In the genomic region with DNA sequence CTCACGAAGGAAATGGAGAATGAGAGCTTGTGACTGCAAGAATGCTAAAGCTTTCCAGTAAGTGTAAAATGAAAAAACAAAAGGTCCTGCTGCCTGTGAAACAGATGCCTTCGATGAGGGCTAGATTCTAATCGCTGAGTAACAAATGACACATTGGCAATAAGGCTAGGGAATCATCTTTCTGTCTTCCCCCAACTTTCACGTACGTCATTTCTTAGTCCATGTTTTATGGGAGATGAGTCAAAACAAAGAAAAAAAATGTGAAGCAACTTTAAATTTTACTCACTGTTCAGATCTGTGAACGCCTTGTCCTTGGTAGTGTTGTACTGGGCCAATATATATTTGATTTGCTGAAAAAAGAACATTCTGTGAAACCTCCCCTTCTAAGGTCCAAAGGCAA, we compare ENCODE assay signal across 27 cellular contexts. TPM values are rescaled to one million over a fixed set of nuclear protein-coding genes. Genes with fewer than 3 reads are reported as not detected.
DNase-seq lines count a peak whose midpoint lies in the region; ATAC-seq and TF ChIP-seq lines count a peak whose summit lies in the region.
"Had no signal": no experiment of that assay in that cellular context is flagged by ENCODE, and none has a peak within 500 bp of the region (broad histone marks: within the 10 kb centered on the region; RNA-seq: fewer than 3 reads in every experiment).

No MANE protein-coding gene starts in this region.

- dilution Hi-C loops in IMR-90 (cut with HindIII; ENCODE audit: low sequenced_read_pairs, unreplicated experiment): no loop called here

- H3K56ac ChIP-seq in IMR-90 (ENCODE audit: extremely low read depth, insufficient read depth, low read length): no peak overlapping the region

- no peak overlapping the region for H2AK9ac ChIP-seq in IMR-90 (replicated peaks; ENCODE audit: low read depth, low read length, poor library complexity)

- H4K8ac ChIP-seq in IMR-90 (ENCODE audit: low read depth in 2 of 2, low read length in 2 of 2): no peak overlapping the region

- TF ChIP-seq CTCF in IMR-90 (conservative IDR thresholded peaks at IDR 0.05; ENCODE audit: low read depth, low read length) (no peak), choroid plexus epithelial cell (conservative IDR thresholded peaks at IDR 0.05; ENCODE audit: low read depth, low read length) (no peak)

- no peak for TF ChIP-seq POLR2A in IMR-90 (IDR thresholded peaks at IDR 0.05; ENCODE audit: low read depth, low read length)

- DNase-seq in activated naive CD8-positive, alpha-beta T cell treated with anti-CD3 and anti-CD28 coated beads, Interleukin-2, amount 50 U/mL, for 24 hours: no peak
- DNase-seq in activated naive CD8-positive, alpha-beta T cell treated with anti-CD3 and anti-CD28 coated beads for 36 hours: no peak
- DNase-seq in IMR-90 (peak; percentile 32), choroid plexus epithelial cell (ENCODE audit: low read depth) (peak; percentile 20), A172 (ENCODE audit: low spot score) (no peak), HuH-7 (ENCODE audit: low spot score) (no peak)
- DNase-seq in stimulated activated effector memory CD8-positive, alpha-beta T cell treated with anti-CD3 and anti-CD28 coated beads, Interleukin-12 subunit alpha, Interleukin-12 subunit beta, amount 100 ng/mL, for 72 hours (ENCODE audit: low spot score in 2 of 2): no peak
- DNase-seq: activated CD4-positive, alpha-beta T cell treated with anti-CD3 and anti-CD28 coated beads, Interleukin-2, amount 10 ng/mL, durations not matched to agents 24 days and 14 days; activated CD8-positive, alpha-beta memory T cell treated with anti-CD3 and anti-CD28 coated beads, Interleukin-2, amount 50 U/mL, for 48 hours; activated naive CD8-positive, alpha-beta T cell treated with anti-CD3 and anti-CD28 coated beads, Interleukin-2, amount 10 ng/mL, durations not matched to agents 7 days and 5 days; brain microvascular endothelial cell; DMS79 treated with DMSO at 0.1 percent for 48 hours; kidney; mesendoderm; naive thymus-derived CD8-positive, alpha-beta T cell; NCI-H1092; NCI-H2081; NCI-H510A; Right ventricle myocardium superior; spleen; stimulated activated CD4-positive, alpha-beta T cell treated with anti-CD3 and anti-CD28 coated beads, Interleukin-4, amount 100 ng/mL, for 4 hours; substantia nigra had no signal

- CTCF ChIA-PET in IMR-90 (lab: Yijun Ruan, JAX): no interaction called here

- H3K9me1 ChIP-seq in IMR-90 (ENCODE audit: insufficient read depth, low read length): no peaks in the 10 kb centered on the region

- no peak for TF ChIP-seq RAD21 in IMR-90 (IDR thresholded peaks at IDR 0.05; ENCODE audit: low read length)

- no peak overlapping the region for H3K4me3 Mint-ChIP-seq in activated naive CD8-positive, alpha-beta T cell treated with anti-CD3 and anti-CD28 coated beads, Interleukin-2, amount 50 U/mL, for 24 hours
- no peak overlapping the region for H3K4me3 Mint-ChIP-seq in activated naive CD8-positive, alpha-beta T cell treated with anti-CD3 and anti-CD28 coated beads for 36 hours
- peak overlapping the region; percentile 46 for H3K4me3 Mint-ChIP-seq in stimulated activated effector memory CD8-positive, alpha-beta T cell treated with anti-CD3 and anti-CD28 coated beads, Interleukin-12 subunit alpha, Interleukin-12 subunit beta, amount 100 ng/mL, for 72 hours
- H3K4me3 Mint-ChIP-seq: activated CD4-positive, alpha-beta T cell treated with anti-CD3 and anti-CD28 coated beads, Interleukin-2, amount 10 ng/mL, durations not matched to agents 24 days and 14 days; activated naive CD8-positive, alpha-beta T cell treated with anti-CD3 and anti-CD28 coated beads, Interleukin-2, amount 10 ng/mL, durations not matched to agents 7 days and 5 days; naive thymus-derived CD8-positive, alpha-beta T cell had no signal

- H2BK120ac ChIP-seq in IMR-90 (ENCODE audit: low read depth, low read length): no peak overlapping the region

- no peaks in the 10 kb centered on the region for H3K79me1 ChIP-seq in IMR-90 (ENCODE audit: low read depth in 1 of 2, low read length in 2 of 2)

- no peaks in the 10 kb centered on the region for H3K36me3 ChIP-seq in IMR-90 (ENCODE audit: control insufficient read depth, insufficient read depth, low read length)
- H3K36me3 ChIP-seq: brain microvascular endothelial cell, spleen had no signal

- no peak overlapping the region for H3K14ac ChIP-seq in IMR-90 (replicated peaks; ENCODE audit: low read depth, low read length)

- no peak overlapping the region for H2AFZ ChIP-seq in IMR-90 (replicated peaks; ENCODE audit: low read length, poor library complexity)

- H3K4me1 Mint-ChIP-seq in activated naive CD8-positive, alpha-beta T cell treated with anti-CD3 and anti-CD28 coated beads, Interleukin-2, amount 50 U/mL, for 24 hours: no peaks in the 10 kb centered on the region
- H3K4me1 Mint-ChIP-seq in activated naive CD8-positive, alpha-beta T cell treated with anti-CD3 and anti-CD28 coated beads for 36 hours: no peaks in the 10 kb centered on the region
- H3K4me1 Mint-ChIP-seq in stimulated activated effector memory CD8-positive, alpha-beta T cell treated with anti-CD3 and anti-CD28 coated beads, Interleukin-12 subunit alpha, Interleukin-12 subunit beta, amount 100 ng/mL, for 72 hours: peaks cover 30% of the 10 kb centered on the region
- H3K4me1 Mint-ChIP-seq: activated CD4-positive, alpha-beta T cell treated with anti-CD3 and anti-CD28 coated beads, Interleukin-2, amount 10 ng/mL, durations not matched to agents 24 days and 14 days; activated naive CD8-positive, alpha-beta T cell treated with anti-CD3 and anti-CD28 coated beads, Interleukin-2, amount 10 ng/mL, durations not matched to agents 7 days and 5 days; naive thymus-derived CD8-positive, alpha-beta T cell had no signal

- no peak overlapping the region for H2BK15ac ChIP-seq in IMR-90 (ENCODE audit: low read depth, low read length)

- H3K27me3 ChIP-seq in IMR-90 (ENCODE audit: control insufficient read depth, insufficient read depth, low read length): peaks cover 34% of the 10 kb centered on the region
- H3K27me3 ChIP-seq: brain microvascular endothelial cell had no signal

- ATAC-seq in activated naive CD8-positive, alpha-beta T cell treated with anti-CD3 and anti-CD28 coated beads, Interleukin-2, amount 50 U/mL, for 24 hours: no peak
- ATAC-seq in IMR-90 (ENCODE audit: low read depth): no peak
- peak; percentile 95 for ATAC-seq in stimulated activated effector memory CD8-positive, alpha-beta T cell treated with anti-CD3 and anti-CD28 coated beads, Interleukin-12 subunit alpha, Interleukin-12 subunit beta, amount 100 ng/mL, for 72 hours
- ATAC-seq in HG02763 (IDR thresholded peaks at IDR 0.05; ENCODE audit: unreplicated experiment): no peak
- ATAC-seq: naive thymus-derived CD8-positive, alpha-beta T cell had no signal

- BruUV-seq in IMR-90 (replicated peaks; lab: Mats Ljungman, UMichigan): no TSS peak

- POLR2A ChIA-PET in IMR-90 (lab: Charles Lee; ENCODE audit: unreplicated experiment): no interaction called here

- no peaks in the 10 kb centered on the region for H3K36me3 Mint-ChIP-seq in activated naive CD8-positive, alpha-beta T cell treated with anti-CD3 and anti-CD28 coated beads, Interleukin-2, amount 50 U/mL, for 24 hours (ENCODE audit: low read depth)
- no peaks in the 10 kb centered on the region for H3K36me3 Mint-ChIP-seq in activated naive CD8-positive, alpha-beta T cell treated with anti-CD3 and anti-CD28 coated beads for 36 hours
- H3K36me3 Mint-ChIP-seq in stimulated activated effector memory CD8-positive, alpha-beta T cell treated with anti-CD3 and anti-CD28 coated beads, Interleukin-12 subunit alpha, Interleukin-12 subunit beta, amount 100 ng/mL, for 72 hours: no peaks in the 10 kb centered on the region
- H3K36me3 Mint-ChIP-seq: activated naive CD8-positive, alpha-beta T cell treated with anti-CD3 and anti-CD28 coated beads, Interleukin-2, amount 10 ng/mL, durations not matched to agents 7 days and 5 days; naive thymus-derived CD8-positive, alpha-beta T cell had no signal

- H3K27ac Mint-ChIP-seq in activated naive CD8-positive, alpha-beta T cell treated with anti-CD3 and anti-CD28 coated beads, Interleukin-2, amount 50 U/mL, for 24 hours: peak overlapping the region; percentile 2
- H3K27ac Mint-ChIP-seq in activated naive CD8-positive, alpha-beta T cell treated with anti-CD3 and anti-CD28 coated beads for 36 hours: no peak overlapping the region
- no peak overlapping the region for H3K27ac Mint-ChIP-seq in stimulated activated effector memory CD8-positive, alpha-beta T cell treated with anti-CD3 and anti-CD28 coated beads, Interleukin-12 subunit alpha, Interleukin-12 subunit beta, amount 100 ng/mL, for 72 hours
- H3K27ac Mint-ChIP-seq: activated CD4-positive, alpha-beta T cell treated with anti-CD3 and anti-CD28 coated beads, Interleukin-2, amount 10 ng/mL, durations not matched to agents 24 days and 14 days; activated naive CD8-positive, alpha-beta T cell treated with anti-CD3 and anti-CD28 coated beads, Interleukin-2, amount 10 ng/mL, durations not matched to agents 7 days and 5 days; naive thymus-derived CD8-positive, alpha-beta T cell; progenitor cell of endocrine pancreas had no signal

- no peaks in the 10 kb centered on the region for H4K20me1 ChIP-seq in IMR-90 (ENCODE audit: insufficient read depth, low read length)

- in situ Hi-C loops in IMR-90 (cut with MboI; ENCODE audit: low sequenced_read_pairs): no loop called here

- H2BK5ac ChIP-seq in IMR-90 (ENCODE audit: low read depth, low read length, poor library complexity, severe bottlenecking): no peak overlapping the region

- no peak overlapping the region for H3K23ac ChIP-seq in IMR-90 (ENCODE audit: low read depth, low read length)

- H3K9me3 Mint-ChIP-seq in activated naive CD8-positive, alpha-beta T cell treated with anti-CD3 and anti-CD28 coated beads, Interleukin-2, amount 50 U/mL, for 24 hours: no peaks in the 10 kb centered on the region
- H3K9me3 Mint-ChIP-seq in activated naive CD8-positive, alpha-beta T cell treated with anti-CD3 and anti-CD28 coated beads for 36 hours: no peaks in the 10 kb centered on the region
- no peaks in the 10 kb centered on the region for H3K9me3 Mint-ChIP-seq in stimulated activated effector memory CD8-positive, alpha-beta T cell treated with anti-CD3 and anti-CD28 coated beads, Interleukin-12 subunit alpha, Interleukin-12 subunit beta, amount 100 ng/mL, for 72 hours
- H3K9me3 Mint-ChIP-seq: activated CD4-positive, alpha-beta T cell treated with anti-CD3 and anti-CD28 coated beads, Interleukin-2, amount 10 ng/mL, durations not matched to agents 24 days and 14 days; activated naive CD8-positive, alpha-beta T cell treated with anti-CD3 and anti-CD28 coated beads, Interleukin-2, amount 10 ng/mL, durations not matched to agents 7 days and 5 days; naive thymus-derived CD8-positive, alpha-beta T cell had no signal

- H3K27me3 Mint-ChIP-seq in activated naive CD8-positive, alpha-beta T cell treated with anti-CD3 and anti-CD28 coated beads, Interleukin-2, amount 50 U/mL, for 24 hours: peaks cover 3% of the 10 kb centered on the region
- peaks cover 5% of the 10 kb centered on the region for H3K27me3 Mint-ChIP-seq in activated naive CD8-positive, alpha-beta T cell treated with anti-CD3 and anti-CD28 coated beads for 36 hours
- H3K27me3 Mint-ChIP-seq: progenitor cell of endocrine pancreas had no signal

- no peak overlapping the region for H3K18ac ChIP-seq in IMR-90 (ENCODE audit: low read depth, low read length)

- H3K4ac ChIP-seq in IMR-90 (ENCODE audit: low read depth, low read length): no peak overlapping the region

- intact Hi-C loops in IMR-90 (cut with micrococcal nuclease): no loop called here

- no peak overlapping the region for H2AK5ac ChIP-seq in IMR-90 (ENCODE audit: low read depth, low read length)

- H3K4me2 ChIP-seq in IMR-90 (ENCODE audit: low read depth, low read length): no peak overlapping the region
- H3K4me2 ChIP-seq: KMS-11 had no signal

- H3K9me3 ChIP-seq in IMR-90 (ENCODE audit: control insufficient read depth, insufficient read depth, low read length): no peaks in the 10 kb centered on the region
- H3K9me3 ChIP-seq: spleen had no signal

- no peak overlapping the region for H4K91ac ChIP-seq in IMR-90 (ENCODE audit: insufficient read depth, low read depth, low read length)

- H3K4me1 ChIP-seq in IMR-90 (ENCODE audit: control insufficient read depth, insufficient read depth, low read length): no peaks in the 10 kb centered on the region; the same call in 1 of the 2 replicates

- no peak overlapping the region for H3K9ac ChIP-seq in IMR-90 (ENCODE audit: low read depth, low read length)
- H3K9ac ChIP-seq: KMS-11 had no signal

- no peak overlapping the region for H3K27ac ChIP-seq in IMR-90 (ENCODE audit: insufficient read depth, low read length)
- H3K27ac ChIP-seq: brain microvascular endothelial cell, coronary artery, KMS-11, spleen had no signal

- H4K5ac ChIP-seq in IMR-90 (ENCODE audit: low read depth, low read length): no peak overlapping the region

- no peak overlapping the region for H3K4me3 ChIP-seq in IMR-90 (ENCODE audit: insufficient read depth, low read depth, low read length)
- no peak overlapping the region for H3K4me3 ChIP-seq in choroid plexus epithelial cell (ENCODE audit: low read depth, low read length)
- H3K4me3 ChIP-seq: coronary artery, spleen had no signal

- WGBS in IMR-90 (ENCODE audit: extremely low coverage in 2 of 2, insufficient read length in 1 of 2), 2 experiments: no CpG with 5 or more reads among the region's 6 CpGs

- no peak overlapping the region for H2BK20ac ChIP-seq in IMR-90 (ENCODE audit: low read depth, low read length)

RNA-seq across cellular contexts. Expression of a gene that starts 59.8 kb away (rescaled TPM):
- under 1 TPM; 0.34 to 0.56 TPM for total RNA-seq in activated naive CD8-positive, alpha-beta T cell treated with anti-CD3 and anti-CD28 coated beads for 36 hours
- not detected in 2 replicates for total RNA-seq in IMR-90 (2012; rRNA removed)
- not detected in 2 replicates for polyA plus RNA-seq in IMR-90 (2012; rRNA removed)
- not detected in 2 replicates for polyA plus RNA-seq in IMR-90 (2012; cell fraction: cytosol; rRNA removed)
- polyA plus RNA-seq in IMR-90 (2012; cell fraction: nucleus; rRNA removed; ENCODE audit: low replicate concordance): not detected in 2 replicates
- 0.02 TPM in 1 of 2 replicates, not detected in the other for total RNA-seq in A172 (2014; rRNA removed; shearing (Covaris generic))
- total RNA-seq: activated CD4-positive, alpha-beta T cell treated with anti-CD3 and anti-CD28 coated beads, Interleukin-2, amount 10 ng/mL, durations not matched to agents 24 days and 14 days; activated naive CD8-positive, alpha-beta T cell treated with anti-CD3 and anti-CD28 coated beads, Interleukin-2, amount 10 ng/mL, durations not matched to agents 7 days and 5 days; naive thymus-derived CD8-positive, alpha-beta T cell had no signal
- polyA plus RNA-seq: AG04450; naive thymus-derived CD8-positive, alpha-beta T cell had no signal

Comparison
In these comparisons a context has a peak if more than half of its experiments do, and no peak if none do; other contexts are left out.
1. DNase-seq: peak in IMR-90 (single experiment) and choroid plexus epithelial cell (single experiment); none in activated naive CD8-positive, alpha-beta T cell treated with anti-CD3 and anti-CD28 coated beads, Interleukin-2, amount 50 U/mL, for 24 hours (single experiment), activated naive CD8-positive, alpha-beta T cell treated with anti-CD3 and anti-CD28 coated beads for 36 hours (single experiment), stimulated activated effector memory CD8-positive, alpha-beta T cell treated with anti-CD3 and anti-CD28 coated beads, Interleukin-12 subunit alpha, Interleukin-12 subunit beta, amount 100 ng/mL, for 72 hours (0 of 2), A172 (single experiment) and HuH-7 (single experiment).